Comparison of ENCODE assay signal across 8 cellular contexts in genomic region chr5:154756871-154757646, GRCh38. TPM values are rescaled to one million over a fixed set of nuclear protein-coding genes. Genes with fewer than 3 reads are reported as not detected.
DNase-seq lines count a peak whose midpoint lies in the region; ATAC-seq and TF ChIP-seq lines count a peak whose summit lies in the region.

No MANE protein-coding gene starts in this region.

- no peak for ATAC-seq in activated naive CD8-positive, alpha-beta T cell treated with anti-CD3 and anti-CD28 coated beads, Interleukin-2, amount 10 ng/mL, durations not matched to agents 7 days and 5 days (ENCODE audit: low read depth)

- H3K9ac ChIP-seq in parathyroid adenoma = peak overlapping the region; percentile 38

- H3K27ac Mint-ChIP-seq in activated naive CD8-positive, alpha-beta T cell treated with anti-CD3 and anti-CD28 coated beads, Interleukin-2, amount 10 ng/mL, durations not matched to agents 7 days and 5 days = peak overlapping the region; percentile 94

- H3K27me3 ChIP-seq in cardiac muscle cell = no peaks in the 10 kb centered on the region
- H3K27me3 ChIP-seq in parathyroid adenoma (ENCODE audit: control insufficient read depth, insufficient read depth, low read length) = no peaks in the 10 kb centered on the region

- no peak for TF ChIP-seq CTCF in cardiac muscle cell (IDR thresholded peaks at IDR 0.05; ENCODE audit: low read depth, low read length)
- no peak for TF ChIP-seq CTCF in parathyroid adenoma (IDR thresholded peaks at IDR 0.05)

- WGBS in urinary bladder = under 1% methylated on average over 73 of the region's 73 CpGs

- H3K4me3 ChIP-seq in cardiac muscle cell (peak overlapping the region; percentile 91), parathyroid adenoma (ENCODE audit: low read depth, low read length) (peak overlapping the region; percentile 93), urinary bladder (ENCODE audit: low read depth, low read length) (peak overlapping the region; percentile 100)

- H3K9me3 Mint-ChIP-seq in activated naive CD8-positive, alpha-beta T cell treated with anti-CD3 and anti-CD28 coated beads, Interleukin-2, amount 10 ng/mL, durations not matched to agents 7 days and 5 days = no peaks in the 10 kb centered on the region

- H3K4me3 Mint-ChIP-seq in activated naive CD8-positive, alpha-beta T cell treated with anti-CD3 and anti-CD28 coated beads, Interleukin-2, amount 10 ng/mL, durations not matched to agents 7 days and 5 days = peak overlapping the region; percentile 98

- H3K36me3 Mint-ChIP-seq in activated naive CD8-positive, alpha-beta T cell treated with anti-CD3 and anti-CD28 coated beads, Interleukin-2, amount 10 ng/mL, durations not matched to agents 7 days and 5 days = peaks cover 7% of the 10 kb centered on the region

- peaks cover 52% of the 10 kb centered on the region for H3K4me1 Mint-ChIP-seq in activated naive CD8-positive, alpha-beta T cell treated with anti-CD3 and anti-CD28 coated beads, Interleukin-2, amount 10 ng/mL, durations not matched to agents 7 days and 5 days

- peaks cover 53% of the 10 kb centered on the region for H3K79me2 ChIP-seq in parathyroid adenoma

- H3K4me1 ChIP-seq in cardiac muscle cell (ENCODE audit: low read depth) = peaks cover 27% of the 10 kb centered on the region
- peaks cover 24% of the 10 kb centered on the region for H3K4me1 ChIP-seq in parathyroid adenoma
- peaks cover 6% of the 10 kb centered on the region for H3K4me1 ChIP-seq in urinary bladder (ENCODE audit: insufficient read depth)

- peak overlapping the region; percentile 91 for H3K27ac ChIP-seq in cardiac muscle cell
- peak overlapping the region; percentile 70 for H3K27ac ChIP-seq in parathyroid adenoma
- H3K27ac ChIP-seq in urinary bladder (ENCODE audit: low read depth) = peak overlapping the region; percentile 77

- H3K4me2 ChIP-seq in parathyroid adenoma (ENCODE audit: low read length) = peak overlapping the region; percentile 86

- DNase-seq in NCI-H1417 (lab: John Stamatoyannopoulos, UW) (peak; percentile 23 to 35 (median 24)), NCI-H1417 treated with DMSO at 0.1 percent for 48 hours (lab: John Stamatoyannopoulos, UW) (no peak), SK-N-DZ (ENCODE audit: low spot score) (peak; percentile 26), cardiac muscle cell (ENCODE audit: low read depth in 1 of 2, low spot score in 1 of 2) (peak; percentile 48 to 51), SHP77 (lab: John Stamatoyannopoulos, UW) (no peak)
- DNase-seq in activated naive CD8-positive, alpha-beta T cell treated with anti-CD3 and anti-CD28 coated beads, Interleukin-2, amount 10 ng/mL, durations not matched to agents 7 days and 5 days = peak; percentile 62

- H3K36me3 ChIP-seq in cardiac muscle cell (no peaks in the 10 kb centered on the region), parathyroid adenoma (ENCODE audit: control insufficient read depth, insufficient read depth, low read length) (no peaks in the 10 kb centered on the region), urinary bladder (ENCODE audit: insufficient read depth) (no peaks in the 10 kb centered on the region)

- POLR2A ChIA-PET in activated naive CD8-positive, alpha-beta T cell treated with anti-CD3 and anti-CD28 coated beads, Interleukin-2, amount 10 ng/mL, durations not matched to agents 7 days and 5 days (lab: Charles Lee) = interaction anchor here (1.1 to 1.6 kb wide), 3 partner anchors 45 to 101 kb away, joined by 3 to 6 read pairs (median 4); partner anchors contain the start of gene CNOT8

- H2AFZ ChIP-seq in parathyroid adenoma = peak overlapping the region; percentile 72

- H3K9me3 ChIP-seq in cardiac muscle cell (ENCODE audit: low read depth) = no peaks in the 10 kb centered on the region
- no peaks in the 10 kb centered on the region for H3K9me3 ChIP-seq in parathyroid adenoma (ENCODE audit: control insufficient read depth, low read length)

- no peaks in the 10 kb centered on the region for H3K27me3 Mint-ChIP-seq in activated naive CD8-positive, alpha-beta T cell treated with anti-CD3 and anti-CD28 coated beads, Interleukin-2, amount 10 ng/mL, durations not matched to agents 7 days and 5 days

RNA-seq across cellular contexts. Expression of gene LARP1, which starts 1.9 kb away (rescaled TPM):
- 89.5 and 92.3 TPM in 2 replicates for polyA plus RNA-seq in SK-N-DZ (2014; cell fraction: cytosol; rRNA removed)
- polyA plus RNA-seq in SK-N-DZ (2014; cell fraction: nucleus; rRNA removed) = 82.9 and 128 TPM in 2 replicates
- 100 to 1,000 TPM; 165 to 175 TPM for total RNA-seq in activated naive CD8-positive, alpha-beta T cell treated with anti-CD3 and anti-CD28 coated beads, Interleukin-2, amount 10 ng/mL, durations not matched to agents 7 days and 5 days
- total RNA-seq in cardiac muscle cell (70.6 and 97.8 TPM in 2 replicates), urinary bladder (30.8 TPM)
- polyA plus RNA-seq in cardiac muscle cell (40.7 and 57.6 TPM in 2 replicates), urinary bladder (50.0 TPM)

Comparison
In these comparisons a context has a peak if more than half of its experiments do, and no peak if none do; other contexts are left out.
1. DNase-seq: peak in NCI-H1417 (3 of 3), SK-N-DZ (single experiment), activated naive CD8-positive, alpha-beta T cell treated with anti-CD3 and anti-CD28 coated beads, Interleukin-2, amount 10 ng/mL, durations not matched to agents 7 days and 5 days (single experiment) and cardiac muscle cell (2 of 2); none in NCI-H1417 treated with DMSO at 0.1 percent for 48 hours (single experiment) and SHP77 (0 of 2).
2. Peak in every context shown above with its lines, with median percentiles within 50 percentile points of each other: H3K27ac ChIP-seq and H3K4me3 ChIP-seq.